13 cellular contexts compared by ENCODE assay signal in the genomic region with DNA sequence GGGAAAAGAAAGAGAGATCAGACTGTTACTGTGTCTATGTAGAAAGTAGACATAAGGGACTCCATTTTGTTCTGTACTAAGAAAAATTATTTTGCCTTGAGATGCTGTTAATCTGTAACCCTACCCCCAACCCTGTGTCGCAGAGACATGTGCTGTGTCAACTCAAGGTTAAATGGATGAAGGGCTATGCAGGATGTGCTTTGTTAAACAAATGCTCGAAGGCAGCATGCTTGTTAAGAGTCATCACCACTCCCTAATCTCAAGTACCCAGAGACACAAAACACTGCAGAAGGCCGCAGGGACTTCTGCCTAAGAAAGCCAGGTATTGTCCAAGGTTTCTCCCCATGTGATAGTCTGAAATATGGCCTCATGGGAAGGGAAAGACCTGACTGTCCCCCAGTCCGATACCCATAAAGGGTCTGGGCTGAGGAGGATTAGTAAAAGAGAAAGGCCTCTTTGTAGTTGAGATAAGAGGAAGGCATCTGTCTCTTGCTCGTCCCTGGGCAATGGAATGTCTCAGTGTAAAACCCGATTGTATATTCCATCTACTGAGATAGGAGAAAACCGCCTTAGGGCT. TPM values are rescaled to one million over a fixed set of nuclear protein-coding genes. Genes with fewer than 3 reads are reported as not detected.
DNase-seq lines count a peak whose midpoint lies in the region; TF ChIP-seq lines count a peak whose summit lies in the region.
"Not testable (repeated sequence)": the region's sequence is repeated elsewhere in the genome, so short reads cannot be mapped to it uniquely, and the experiment has no call there.
"Had no signal": no experiment of that assay in that cellular context is flagged by ENCODE, and none has a peak within 500 bp of the region (broad histone marks: within the 10 kb centered on the region; RNA-seq: fewer than 3 reads in every experiment).

No MANE protein-coding gene starts in this region.

- H3K36me3 Mint-ChIP-seq in endodermal cell (ENCODE audit: low read depth): not testable (repeated sequence)

- H3K4me1 ChIP-seq in HUES48 (ENCODE audit: control insufficient read depth, insufficient read depth, low read length) (peaks cover 39% of the 10 kb centered on the region), mesodermal cell (ENCODE audit: control insufficient read depth, insufficient read depth, low read length, poor library complexity, severe bottlenecking) (peaks cover 13% of the 10 kb centered on the region)
- H3K4me1 ChIP-seq in NT2/D1 (ENCODE audit: insufficient read depth, insufficient read length); endodermal cell (ENCODE audit: control insufficient read depth, insufficient read depth, low read length); iPS DF 6.9 (ENCODE audit: control insufficient read depth, insufficient read depth, low read length): not testable (repeated sequence)

- TF ChIP-seq CTCF in endodermal cell (conservative IDR thresholded peaks at IDR 0.05): not testable (repeated sequence)

- H3K9me3 ChIP-seq in HUES48 (ENCODE audit: control insufficient read depth, insufficient read depth, low read length); NT2/D1 (ENCODE audit: insufficient read depth, low read length); endodermal cell (ENCODE audit: control insufficient read depth, low read length); iPS DF 6.9 (ENCODE audit: control insufficient read depth, insufficient read depth, low read length); mesodermal cell (ENCODE audit: control insufficient read depth, low read length): not testable (repeated sequence)

- not testable (repeated sequence) for H3K27me3 Mint-ChIP-seq in endodermal cell (ENCODE audit: insufficient read depth)

- peak overlapping the region; percentile 83 for H3K27ac Mint-ChIP-seq in endodermal cell

- not testable (repeated sequence) for H3K36me3 ChIP-seq in HUES48 (ENCODE audit: control insufficient read depth, insufficient read depth, low read length); NT2/D1 (ENCODE audit: insufficient read depth, insufficient read length, low read length); endodermal cell (ENCODE audit: control insufficient read depth, insufficient read depth, low read length); iPS DF 6.9 (ENCODE audit: control insufficient read depth, insufficient read depth, low read length); mesodermal cell (ENCODE audit: control insufficient read depth, insufficient read depth, low read length)

- peaks cover 39% of the 10 kb centered on the region for H3K4me1 Mint-ChIP-seq in endodermal cell

- peaks cover 17% of the 10 kb centered on the region for H3K9me3 Mint-ChIP-seq in endodermal cell

- 0 out of 2 replicates have a peak overlapping the region, but pooled peaks have one; percentile 32 for H3K4me3 ChIP-seq in HUES48 (ENCODE audit: low read depth, low read length)
- not testable (repeated sequence) for H3K4me3 ChIP-seq in NT2/D1 (ENCODE audit: insufficient read length, low read depth); endodermal cell (ENCODE audit: low read length); iPS DF 6.9 (ENCODE audit: low read length); mesodermal cell (ENCODE audit: extremely low read depth, insufficient read depth, low read length, poor library complexity, severe bottlenecking)

- DNase-seq in DMS153 (lab: John Stamatoyannopoulos, UW): peak; percentile 26
- DNase-seq in NT2/D1 (ENCODE audit: low read depth, low spot score): peak; percentile 60
- peak; percentile 63 for DNase-seq in endodermal cell
- peak; percentile 20 for DNase-seq in iPS DF 6.9 (ENCODE audit: low read depth, low spot score)

- peak overlapping the region; percentile 91 for H3K27ac ChIP-seq in HUES48 (ENCODE audit: low read depth, low read length)
- H3K27ac ChIP-seq in endodermal cell (ENCODE audit: low read depth, low read length); iPS DF 6.9 (ENCODE audit: low read length): not testable (repeated sequence)
- peak overlapping the region; percentile 26 for H3K27ac ChIP-seq in mesodermal cell (ENCODE audit: low read depth, low read length, severe bottlenecking)

- not testable (repeated sequence) for H3K27me3 ChIP-seq in HUES48 (ENCODE audit: control insufficient read depth, insufficient read depth, low read length); NT2/D1 (ENCODE audit: insufficient read depth, insufficient read length); endodermal cell (ENCODE audit: control insufficient read depth, insufficient read depth, low read length, poor library complexity, severe bottlenecking); iPS DF 6.9 (ENCODE audit: control insufficient read depth, insufficient read depth, low read length)

- peak overlapping the region; percentile 56; the same call in 1 of the 2 replicates for H3K9ac ChIP-seq in HUES48 (ENCODE audit: low read depth, low read length)
- not testable (repeated sequence) for H3K9ac ChIP-seq in NT2/D1 (ENCODE audit: insufficient read length, low read depth)
- peak overlapping the region; percentile 38 for H3K9ac ChIP-seq in endodermal cell (ENCODE audit: extremely low read depth, low read length, poor library complexity, severe bottlenecking)

- not testable (repeated sequence) for H3K4me3 Mint-ChIP-seq in endodermal cell

- 23% methylated on average over 4 of the region's 7 CpGs; no CpG with 5 or more reads in 1 of the 2 experiments for WGBS in endodermal cell (ENCODE audit: insufficient coverage in 1 of 2, insufficient read length in 1 of 2), 2 experiments
- WGBS in iPS DF 6.9 (ENCODE audit: insufficient coverage, insufficient read length): no CpG with 5 or more reads among the region's 7 CpGs
- 40% methylated on average over 1 of the region's 7 CpGs; no CpG with 5 or more reads in 1 of the 2 experiments for WGBS in mesodermal cell (ENCODE audit: insufficient coverage in 2 of 2), 2 experiments

RNA-seq across cellular contexts. Expression of a gene that starts 30.3 kb away (rescaled TPM):
- not detected for total RNA-seq in endodermal cell
- polyA plus RNA-seq in endodermal cell (2013, experiment 1 of 2): not detected
- polyA plus RNA-seq in endodermal cell (2013, experiment 2 of 2): not detected
- not detected for polyA plus RNA-seq in mesodermal cell (2013, experiment 1 of 2)
- polyA plus RNA-seq in mesodermal cell (2013, experiment 2 of 2): not detected
- total RNA-seq: A673; Calu3; CD4-positive, alpha-beta memory T cell; HFFc6; HT1080 had no signal
- polyA plus RNA-seq: AG04450; CD14-positive monocyte; CD4-positive, alpha-beta memory T cell had no signal

RNA-seq across cellular contexts. Expression of a gene that starts 35.4 kb away (rescaled TPM):
- not detected for total RNA-seq in endodermal cell
- not detected for polyA plus RNA-seq in endodermal cell (2013, experiment 1 of 2)
- polyA plus RNA-seq in endodermal cell (2013, experiment 2 of 2): not detected
- not detected for polyA plus RNA-seq in mesodermal cell (2013, experiment 1 of 2)
- polyA plus RNA-seq in mesodermal cell (2013, experiment 2 of 2): not detected
- total RNA-seq: A673; Calu3; CD4-positive, alpha-beta memory T cell; HFFc6; HT1080 had no signal
- polyA plus RNA-seq: AG04450; CD14-positive monocyte; CD4-positive, alpha-beta memory T cell had no signal

RNA-seq across cellular contexts. Expression of a gene that starts 45.7 kb away (rescaled TPM):
- not detected for total RNA-seq in endodermal cell
- not detected for polyA plus RNA-seq in endodermal cell (2013, experiment 1 of 2)
- polyA plus RNA-seq in endodermal cell (2013, experiment 2 of 2): not detected
- polyA plus RNA-seq in mesodermal cell (2013, experiment 1 of 2): not detected
- polyA plus RNA-seq in mesodermal cell (2013, experiment 2 of 2): not detected
- total RNA-seq: A673; Calu3; CD4-positive, alpha-beta memory T cell; HFFc6; HT1080 had no signal
- polyA plus RNA-seq: AG04450; CD14-positive monocyte; CD4-positive, alpha-beta memory T cell had no signal
